10 cellular contexts compared by ENCODE assay signal in the genomic region with DNA sequence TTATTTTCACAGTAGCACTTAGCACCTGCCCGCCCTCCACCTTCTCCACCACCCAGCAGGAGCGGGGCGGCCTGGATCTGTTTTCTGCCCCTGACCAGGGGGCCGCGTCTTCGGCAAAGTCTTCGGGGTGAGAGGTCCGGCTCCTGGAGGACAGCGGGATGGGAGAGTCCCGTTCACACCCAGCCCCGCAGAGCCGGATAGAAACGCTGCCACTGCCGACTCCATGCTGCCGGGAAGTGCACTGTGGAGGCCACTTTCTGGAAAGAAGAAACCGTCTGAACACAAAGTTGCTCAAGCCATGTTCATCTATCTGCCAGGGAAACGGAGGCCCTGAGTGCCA. TPM values are rescaled to one million over a fixed set of nuclear protein-coding genes. Genes with fewer than 3 reads are reported as not detected.
DNase-seq lines count a peak whose midpoint lies in the region; ATAC-seq and TF ChIP-seq lines count a peak whose summit lies in the region.
"Had no signal": no experiment of that assay in that cellular context is flagged by ENCODE, and none has a peak within 500 bp of the region (broad histone marks: within the 10 kb centered on the region; RNA-seq: fewer than 3 reads in every experiment).

No MANE protein-coding gene starts in this region.

- H3K4me3 ChIP-seq in cardiac fibroblast (replicated peaks in 1 of 2; ENCODE audit: low read depth in 2 of 2, low read length in 2 of 2) (peak overlapping the region; percentile 37 to 43), lung (peak overlapping the region; percentile 36), tibial artery (peak overlapping the region; percentile 43 to 55)

- DNase-seq in activated effector memory CD4-positive, alpha-beta T cell treated with anti-CD3 and anti-CD28 coated beads, Interleukin-2, amount 50 U/mL, for 16 hours: peak; percentile 64
- no peak for DNase-seq in activated effector memory CD4-positive, alpha-beta T cell treated with Interleukin-2 at 50 U/mL for 16 hours
- DNase-seq in cardiac fibroblast (ENCODE audit: low read depth in 2 of 2) (no peak), lung (ENCODE audit: low spot score) (no peak), tibial artery (no peak), HT-29 (ENCODE audit: low spot score) (no peak), GM19238 (ENCODE audit: insufficient read length, low spot score) (no peak)
- DNase-seq: DND-41, NCI-H1092 had no signal

- H3K4me1 ChIP-seq in lung (ENCODE audit: control insufficient read depth in 2 of 2, insufficient read depth in 2 of 2, low read length in 2 of 2): peaks cover 0 to 11% of the 10 kb centered on the region in 2 donors
- H3K4me1 ChIP-seq in tibial artery: peaks cover 0 to 50% (median 23%) of the 10 kb centered on the region in 4 donors

- intact Hi-C loops in tibial artery (cut with DNase I; ENCODE audit: low total_unique reads): loop anchor here (10.0 kb wide), 1 partner anchor 94 kb away; a partner anchor contains a TSS

- H3K27ac ChIP-seq in lung (ENCODE audit: low read depth in 1 of 2, low read length in 1 of 2) (no peak overlapping the region), tibial artery (peak overlapping the region in 1 of 2 donors; percentile 30)

- TF ChIP-seq CTCF in cardiac fibroblast (IDR thresholded peaks at IDR 0.05; ENCODE audit: low read depth, low read length) (no peak), lung (IDR thresholded peaks at IDR 0.05; ENCODE audit: control extremely low read depth, extremely low read depth) (no peak), tibial artery (IDR thresholded peaks at IDR 0.05) (no peak)

- ATAC-seq in lung (ENCODE audit: insufficient read depth, low FRiP score) (no peak), HG03439 (IDR thresholded peaks at IDR 0.05; ENCODE audit: unreplicated experiment) (no peak)

- 3% methylated on average over 17 of the region's 17 CpGs for WGBS in lung, 2 donors

- no peaks in the 10 kb centered on the region for H3K27me3 ChIP-seq in lung (ENCODE audit: control insufficient read depth, insufficient read depth)
- peaks cover 0 to 2% of the 10 kb centered on the region in 2 donors for H3K27me3 ChIP-seq in tibial artery

- no peaks in the 10 kb centered on the region for H3K36me3 ChIP-seq in lung (ENCODE audit: control insufficient read depth in 2 of 2, insufficient read depth in 2 of 2, low read length in 2 of 2)
- H3K36me3 ChIP-seq in tibial artery: no peaks in the 10 kb centered on the region

- H3K9me3 ChIP-seq in lung (ENCODE audit: control insufficient read depth in 2 of 2, insufficient read depth in 1 of 2, low read length in 1 of 2): no peaks in the 10 kb centered on the region
- no peaks in the 10 kb centered on the region for H3K9me3 ChIP-seq in tibial artery

RNA-seq across cellular contexts. Expression of a gene that starts 14.5 kb away (rescaled TPM):
- total RNA-seq in lung: 10 to 100 TPM; 12.4 to 15.7 TPM
- 1 to 10 TPM; 3.0 to 5.0 TPM for polyA plus RNA-seq in lung
- 1.5 and 3.2 TPM in 2 replicates for total RNA-seq in HT-29 (2014; rRNA removed; shearing (Covaris generic))
